Comparison of ENCODE assay signal across 8 cellular contexts in genomic region chr1:93304716-93305138, GRCh38. TPM values are rescaled to one million over a fixed set of nuclear protein-coding genes. Genes with fewer than 3 reads are reported as not detected.
A peak's percentile ranks its signal among the peaks of the same experiment; 100 is the strongest.
DNase-seq lines count a peak whose midpoint lies in the region; ATAC-seq and TF ChIP-seq lines count a peak whose summit lies in the region.

No MANE protein-coding gene starts in this region.

- no peaks in the 10 kb centered on the region for H3K27me3 ChIP-seq in mammary epithelial cell (ENCODE audit: insufficient read depth, low read length)

- ATAC-seq in GM19043 (IDR thresholded peaks at IDR 0.05; ENCODE audit: low read depth, unreplicated experiment) (peak; percentile 59), SK-N-SH treated with all-trans-retinoic acid at 6 μM for 48 hours (peak; percentile 82), HG03039 (IDR thresholded peaks at IDR 0.05; ENCODE audit: unreplicated experiment) (no peak)

- CTCF ChIA-PET in mammary epithelial cell (lab: Charles Lee; ENCODE audit: low non-redundant PET): interaction anchor here (0.6 to 1.1 kb wide), 9 partner anchors 9 to 1597 kb away, joined by 3 to 5 read pairs (median 4); partner anchors contain the start of gene DR1

- H2AFZ ChIP-seq in mammary epithelial cell (ENCODE audit: low read depth, low read length): no peak overlapping the region

- H3K4me2 ChIP-seq in mammary epithelial cell (ENCODE audit: insufficient read depth, low read depth, low read length): no peak overlapping the region

- WGBS in mammary epithelial cell (ENCODE audit: low coverage, missing lambda C conversion rate): 16% methylated on average over 2 of the region's 2 CpGs

- no peak for TF ChIP-seq POLR2A in NB4 (IDR thresholded peaks at IDR 0.05; ENCODE audit: extremely low read depth, insufficient read length)

- H3K4me3 ChIP-seq in NB4 (ENCODE audit: low read depth, low read length) (no peak overlapping the region), mammary epithelial cell (replicated peaks in 1 of 3; ENCODE audit: insufficient read depth in 1 of 3, low read depth in 2 of 3, low read length in 3 of 3) (no peak overlapping the region)

- H3K9me3 ChIP-seq in mammary epithelial cell (replicated peaks; ENCODE audit: insufficient read depth, low read length): no peaks in the 10 kb centered on the region

- H3K36me3 ChIP-seq in mammary epithelial cell (ENCODE audit: insufficient read depth, low read length): no peaks in the 10 kb centered on the region

- no peak overlapping the region for H3K27ac ChIP-seq in mammary epithelial cell (ENCODE audit: insufficient read depth, low read depth, low read length)

- dilution Hi-C loops in mammary epithelial cell (cut with HindIII; ENCODE audit: low sequenced_read_pairs): no loop called here

- BruUV-seq in mammary epithelial cell (replicated peaks; lab: Mats Ljungman, UMichigan): no TSS peak

- DNase-seq in CD1c-positive myeloid dendritic cell (ENCODE audit: extremely low spot score) (peak; percentile 84), NB4 (ENCODE audit: low read depth) (peak; percentile 69), mammary epithelial cell (peak; percentile 49), left kidney (ENCODE audit: low read depth, low spot score) (peak; percentile 67)
- DNase-seq in stimulated activated CD8-positive, alpha-beta memory T cell treated with anti-CD3 and anti-CD28 coated beads, Interleukin-12 subunit alpha, Interleukin-12 subunit beta, amount 100 ng/mL, for 1 hour (ENCODE audit: low read depth): peak; percentile 38

- no peak overlapping the region for H3K9ac ChIP-seq in mammary epithelial cell (ENCODE audit: insufficient read depth, low read length)

- in situ Hi-C loops in mammary epithelial cell (cut with MboI; ENCODE audit: low sequenced_read_pairs in 2 of 2): loop anchor here (5.0 to 10.0 kb wide), 2 partner anchors 43 to 550 kb away; partner anchors contain the start of gene DR1 (in 1 of the 2)

- H3K4me1 ChIP-seq in mammary epithelial cell (ENCODE audit: insufficient read depth, low read length): no peaks in the 10 kb centered on the region

- intact Hi-C loops in mammary epithelial cell (cut with micrococcal nuclease): loop anchor here (1.0 to 2.0 kb wide), 5 partner anchors 43 to 540 kb away; no protein-coding TSS in a partner anchor

- TF ChIP-seq CTCF in NB4 (IDR thresholded peaks at IDR 0.05; ENCODE audit: low read depth, low read length): peak; percentile 69
- TF ChIP-seq CTCF in mammary epithelial cell (conservative IDR thresholded peaks at IDR 0.05 in 1 of 2, IDR thresholded peaks at IDR 0.05 in 1 of 2; ENCODE audit: extremely low read depth in 1 of 2, insufficient read depth in 1 of 2, low read depth in 1 of 2, low read length in 2 of 2): peak; percentile 83 to 93

- no peaks in the 10 kb centered on the region for H3K79me2 ChIP-seq in mammary epithelial cell (ENCODE audit: insufficient read depth, low read length)

- H4K20me1 ChIP-seq in mammary epithelial cell (ENCODE audit: insufficient read depth, low read length): no peaks in the 10 kb centered on the region

TF ChIP-seq in SK-N-SH treated with all-trans-retinoic acid at 6 μM for 48 hours, 23 proteins besides CTCF, POLR2A, EP300 and RAD21:
- TF ChIP-seq ZFP3 (CRISPR knock-in tag; IDR thresholded peaks at IDR 0.05) (no peak), OSR1 (CRISPR knock-in tag; IDR thresholded peaks at IDR 0.05) (no peak), TCF4 (CRISPR knock-in tag; IDR thresholded peaks at IDR 0.05; ENCODE audit: borderline replicate concordance) (no peak), POU6F1 (CRISPR knock-in tag; IDR thresholded peaks at IDR 0.05; ENCODE audit: borderline replicate concordance, low read depth) (no peak), SNAI2 (CRISPR knock-in tag; IDR thresholded peaks at IDR 0.05) (no peak), ZFP30 (CRISPR knock-in tag; IDR thresholded peaks at IDR 0.05) (no peak), ZC3H10 (CRISPR knock-in tag; IDR thresholded peaks at IDR 0.05) (no peak), TSHZ2 (CRISPR knock-in tag; IDR thresholded peaks at IDR 0.05) (no peak), PPARA (CRISPR knock-in tag; IDR thresholded peaks at IDR 0.05; ENCODE audit: borderline replicate concordance) (no peak), CSDC2 (CRISPR knock-in tag; IDR thresholded peaks at IDR 0.05) (no peak), ISL1 (CRISPR knock-in tag; IDR thresholded peaks at IDR 0.05) (no peak), ZNF565 (CRISPR knock-in tag; conservative IDR thresholded peaks at IDR 0.05; ENCODE audit: low read depth) (no peak), RARB (CRISPR knock-in tag; IDR thresholded peaks at IDR 0.05) (no peak), ESRRG (CRISPR knock-in tag; IDR thresholded peaks at IDR 0.05) (no peak), ZNF8 (CRISPR knock-in tag; IDR thresholded peaks at IDR 0.05) (no peak)
TF ChIP-seq in SK-N-SH treated with all-trans-retinoic acid at 6 μM for 48 hours: peak in this region for 0.

RNA-seq across cellular contexts. Expression of gene DR1, which starts 41.0 kb away (rescaled TPM):
- total RNA-seq in mammary epithelial cell: 10 to 100 TPM; 35.8 to 79.2 TPM
- 25.7 TPM for polyA plus RNA-seq in mammary epithelial cell
- 55.4 TPM for polyA minus RNA-seq in mammary epithelial cell
